In genomic region chr18:79458131-79458838, GRCh38 we compare ENCODE assay signal across 9 cellular contexts.
DNase-seq lines count a peak whose midpoint lies in the region; ATAC-seq, FAIRE-seq and TF ChIP-seq lines count a peak whose summit lies in the region.
"Had no signal": no experiment of that assay in that cellular context is flagged by ENCODE, and none has a peak within 500 bp of the region (broad histone marks: within the 10 kb centered on the region; RNA-seq: fewer than 3 reads in every experiment).

No MANE protein-coding gene starts in this region.

- FAIRE-seq in RCC 7860 (lab: Jason Lieb, UNC) = no peak

- peak overlapping the region; percentile 10 for H3K4me3 ChIP-seq in fibroblast of villous mesenchyme (ENCODE audit: low read depth, low read length)
- no peak overlapping the region for H3K4me3 ChIP-seq in CD8-positive, alpha-beta memory T cell (ENCODE audit: low read length)

- no peaks in the 10 kb centered on the region for H3K27me3 ChIP-seq in CD8-positive, alpha-beta memory T cell (ENCODE audit: insufficient read depth, low read length, poor library complexity, severe bottlenecking)

- ATAC-seq in GM18511 (IDR thresholded peaks at IDR 0.05; ENCODE audit: unreplicated experiment) = no peak
- ATAC-seq in HG03432 (IDR thresholded peaks at IDR 0.05; ENCODE audit: unreplicated experiment) = no peak

- H3K9me3 Mint-ChIP-seq in CD8-positive, alpha-beta memory T cell = no peaks in the 10 kb centered on the region
- H3K9me3 Mint-ChIP-seq: naive B cell had no signal

- H3K27ac Mint-ChIP-seq in CD8-positive, alpha-beta memory T cell = no peak overlapping the region

- no peaks in the 10 kb centered on the region for H3K9me3 ChIP-seq in CD8-positive, alpha-beta memory T cell (ENCODE audit: low read length)

- H3K36me3 Mint-ChIP-seq in CD8-positive, alpha-beta memory T cell = peaks cover 0 to 64% (median 4%) of the 10 kb centered on the region in 3 donors
- H3K36me3 Mint-ChIP-seq: naive B cell had no signal

- peaks cover 5% of the 10 kb centered on the region for H3K36me3 ChIP-seq in CD8-positive, alpha-beta memory T cell (ENCODE audit: insufficient read depth, low read length)

- no peaks in the 10 kb centered on the region for H3K27me3 Mint-ChIP-seq in CD8-positive, alpha-beta memory T cell
- H3K27me3 Mint-ChIP-seq: naive B cell had no signal

- CTCF ChIA-PET in CD8-positive, alpha-beta memory T cell (lab: Charles Lee) = no interaction called here

- no peak for TF ChIP-seq CTCF in fibroblast of villous mesenchyme (IDR thresholded peaks at IDR 0.05; ENCODE audit: insufficient read depth, low read depth, low read length)

- H3K27ac ChIP-seq in CD8-positive, alpha-beta memory T cell (ENCODE audit: low read depth, low read length) = no peak overlapping the region

- DNase-seq in AG08395 (ENCODE audit: low spot score) (peak; percentile 96), RCC 7860 (ENCODE audit: low spot score) (peak; percentile 39), fibroblast of villous mesenchyme (ENCODE audit: low read depth) (peak; percentile 91), non-pigmented ciliary epithelial cell (ENCODE audit: low read depth) (peak; percentile 24), NCI-H510A treated with DMSO at 0.1 percent for 48 hours (lab: John Stamatoyannopoulos, UW) (no peak)
- no peak for DNase-seq in CD8-positive, alpha-beta memory T cell
- DNase-seq: naive B cell had no signal

- POLR2A ChIA-PET in CD8-positive, alpha-beta memory T cell (lab: Charles Lee) = no interaction called here

- no peaks in the 10 kb centered on the region for H3K4me1 ChIP-seq in CD8-positive, alpha-beta memory T cell (ENCODE audit: insufficient read depth, low read length)

- no peak overlapping the region for H3K4me3 Mint-ChIP-seq in CD8-positive, alpha-beta memory T cell

- peaks cover 4 to 6% (median 5%) of the 10 kb centered on the region in 3 donors for H3K4me1 Mint-ChIP-seq in CD8-positive, alpha-beta memory T cell

Comparison
In these comparisons a context has a peak if more than half of its experiments do, and no peak if none do; other contexts are left out.
1. DNase-seq: peak in AG08395 (single experiment), RCC 7860 (single experiment), fibroblast of villous mesenchyme (single experiment) and non-pigmented ciliary epithelial cell (single experiment); none in NCI-H510A treated with DMSO at 0.1 percent for 48 hours (single experiment) and CD8-positive, alpha-beta memory T cell (0 of 5).